Comparison of ENCODE assay signal across 8 cellular contexts in the genomic region with DNA sequence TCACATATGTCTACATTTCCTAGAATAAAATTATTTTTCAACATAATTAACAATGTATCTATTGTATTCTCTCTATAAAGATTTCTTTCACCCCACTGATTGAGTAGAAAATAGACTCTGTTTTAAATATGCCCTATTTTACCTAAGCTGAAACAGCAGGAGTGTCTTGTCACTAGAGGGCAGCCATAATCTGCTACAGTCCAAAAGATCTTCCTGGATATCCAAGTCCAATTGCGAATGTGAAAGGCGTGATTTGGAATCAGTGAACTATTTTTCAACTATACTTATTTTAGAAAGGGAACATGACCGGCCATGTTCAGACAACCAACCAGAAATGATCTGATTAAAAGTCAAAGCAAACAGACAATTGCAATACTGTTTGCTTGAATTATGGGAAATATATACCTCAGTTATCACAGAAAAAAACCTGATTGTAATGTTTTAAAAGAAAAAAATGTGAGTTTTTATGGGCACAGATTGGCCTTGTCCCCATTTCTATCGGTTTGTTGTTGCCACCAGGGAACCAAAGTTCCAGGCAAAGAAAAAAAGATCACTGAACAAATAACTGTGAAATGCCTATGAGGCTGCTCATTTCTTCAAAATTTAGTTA.
A peak's percentile ranks its signal among the peaks of the same experiment; 100 is the strongest.
DNase-seq lines count a peak whose midpoint lies in the region; ATAC-seq and TF ChIP-seq lines count a peak whose summit lies in the region.

No MANE protein-coding gene starts in this region.

- H3K27ac ChIP-seq in C4-2B (no peak overlapping the region), SK-N-MC (no peak overlapping the region), transverse colon (no peak overlapping the region)

- H3K4me3 ChIP-seq in SK-N-MC (no peak overlapping the region), transverse colon (no peak overlapping the region)

- H3K27me3 ChIP-seq in transverse colon, result no peaks in the 10 kb centered on the region

- intact Hi-C loops in transverse colon (cut with DNase I; ENCODE audit: low total_unique reads), result no loop called here

- H3K36me3 ChIP-seq in SK-N-MC (ENCODE audit: insufficient read depth, low read length) (no peaks in the 10 kb centered on the region), transverse colon (no peaks in the 10 kb centered on the region)

- peak; percentile 9 for DNase-seq in KBM-7
- peak; percentile 26 for DNase-seq in SK-N-MC (ENCODE audit: low read depth, low spot score)
- peak; percentile 4 for DNase-seq in hepatic stellate cell (ENCODE audit: low spot score)
- no peak for DNase-seq in transverse colon

- in situ Hi-C loops in KBM-7 (cut with MboI; ENCODE audit: low pct_unique_long_range_greater_than_20kb, low sequenced_read_pairs), result no loop called here
- in situ Hi-C loops in transverse colon (cut with MboI; ENCODE audit: low pct_ligation_motif_present in 1 of 4, low pct_unique_long_range_greater_than_20kb in 1 of 4, low sequenced_read_pairs in 3 of 4), result no loop called here

- no peak for ATAC-seq in GM18517 (IDR thresholded peaks at IDR 0.05; ENCODE audit: unreplicated experiment)
- no peak for ATAC-seq in HG03457 (IDR thresholded peaks at IDR 0.05; ENCODE audit: unreplicated experiment)
- no peak for ATAC-seq in HG03159 (IDR thresholded peaks at IDR 0.05; ENCODE audit: unreplicated experiment)

- no peak for TF ChIP-seq EP300 in transverse colon (IDR thresholded peaks at IDR 0.05; ENCODE audit: low read depth)

- WGBS in transverse colon (ENCODE audit: low coverage in 1 of 2), 2 donors, result 13 to 16% methylated on average over 4 of the region's 4 CpGs

- H3K4me1 ChIP-seq in transverse colon, result no peaks in the 10 kb centered on the region

- TF ChIP-seq CTCF in C4-2B (conservative IDR thresholded peaks at IDR 0.05), result peak; percentile 83
- TF ChIP-seq CTCF in transverse colon (IDR thresholded peaks at IDR 0.05), result peak in 4 of 5 experiments; percentile 6 to 19 (median 14)

- TF ChIP-seq POLR2A in transverse colon (IDR thresholded peaks at IDR 0.05), result no peak

- no peaks in the 10 kb centered on the region for H3K9me3 ChIP-seq in SK-N-MC (ENCODE audit: low read depth, low read length)
- H3K9me3 ChIP-seq in transverse colon, result no peaks in the 10 kb centered on the region

- no peak overlapping the region for H3K9ac ChIP-seq in SK-N-MC (ENCODE audit: insufficient read length)
